In the genomic region with DNA sequence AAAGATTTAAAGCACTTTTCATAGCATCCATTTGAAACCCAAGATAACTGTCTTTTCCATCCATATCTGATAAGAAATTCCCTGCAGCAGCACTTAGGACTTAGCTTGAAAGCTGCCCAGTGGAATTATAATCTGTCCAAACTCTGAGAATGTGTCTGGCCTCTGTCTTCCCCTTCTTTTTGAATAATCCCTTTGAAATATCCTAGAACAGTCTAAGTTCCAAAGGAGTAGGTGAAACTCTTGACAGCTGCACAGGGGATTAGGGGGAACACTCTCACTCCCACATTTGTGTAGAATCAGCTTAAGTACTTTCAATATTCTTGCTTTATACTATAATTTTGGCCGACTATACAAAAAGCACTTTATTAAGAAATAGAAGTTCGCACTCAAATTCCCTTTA, we compare ENCODE assay signal across 20 cellular contexts.
A peak's percentile ranks its signal among the peaks of the same experiment; 100 is the strongest.
DNase-seq lines count a peak whose midpoint lies in the region; ATAC-seq and TF ChIP-seq lines count a peak whose summit lies in the region.
"Had no signal": no experiment of that assay in that cellular context is flagged by ENCODE, and none has a peak within 500 bp of the region (broad histone marks: within the 10 kb centered on the region; RNA-seq: fewer than 3 reads in every experiment).

No MANE protein-coding gene starts in this region.

- H3K4me3 ChIP-seq in retinal pigment epithelial cell (ENCODE audit: low read length), result no peak overlapping the region
- H3K4me3 ChIP-seq in tibial artery, result no peak overlapping the region
- H3K4me3 ChIP-seq: A549; BLaER1 treated with 17β-estradiol and CSF1 and Interleukin-3, amounts not matched to agents 10 nM and 100 nM; HAP-1 had no signal

- peaks cover 0 to 9% (median 0%) of the 10 kb centered on the region in 3 donors for H3K9me3 ChIP-seq in tibial artery
- H3K9me3 ChIP-seq: A549, BE2C had no signal

- H3K4me1 ChIP-seq in tibial artery, result no peaks in the 10 kb centered on the region
- H3K4me1 ChIP-seq: A549; BE2C; BLaER1 treated with 17β-estradiol and CSF1 and Interleukin-3, amounts not matched to agents 10 nM and 100 nM; HAP-1 had no signal

- intact Hi-C loops in tibial artery (cut with DNase I; ENCODE audit: low total_unique reads), result no loop called here

- no peak for TF ChIP-seq CTCF in retinal pigment epithelial cell (conservative IDR thresholded peaks at IDR 0.05; ENCODE audit: low read depth, low read length)
- no peak for TF ChIP-seq CTCF in tibial artery (IDR thresholded peaks at IDR 0.05)

- no peak overlapping the region for H3K27ac ChIP-seq in tibial artery
- H3K27ac ChIP-seq: A549; BLaER1 treated with 17β-estradiol and CSF1 and Interleukin-3, amounts not matched to agents 10 nM and 100 nM had no signal

- no peaks in the 10 kb centered on the region for H3K27me3 ChIP-seq in tibial artery
- H3K27me3 ChIP-seq: BE2C; BLaER1 treated with 17β-estradiol and CSF1 and Interleukin-3, amounts not matched to agents 10 nM and 100 nM had no signal

- ATAC-seq in GM21737 (IDR thresholded peaks at IDR 0.05; ENCODE audit: unreplicated experiment), result no peak
- ATAC-seq: A549 had no signal

- H3K36me3 ChIP-seq in tibial artery, result no peaks in the 10 kb centered on the region
- H3K36me3 ChIP-seq: BE2C; BLaER1 treated with 17β-estradiol and CSF1 and Interleukin-3, amounts not matched to agents 10 nM and 100 nM; HAP-1 had no signal

- DNase-seq in LHCN-M2 (ENCODE audit: low read depth) (peak; percentile 22), NCI-H82 (lab: John Stamatoyannopoulos, UW) (peak; percentile 73), amniotic epithelial cell (ENCODE audit: low read depth) (peak; percentile 69), retinal pigment epithelial cell (ENCODE audit: low read depth) (peak; percentile 91), tibial artery (no peak)
- no peak for DNase-seq in stimulated activated CD4-positive, alpha-beta T cell treated with anti-CD3 and anti-CD28 coated beads, Interleukin-1b, Interleukin-23, amount 100 ng/mL, for 48 hours
- DNase-seq: 8988T; ACHN; AML-193; BE2C; CD4-positive, alpha-beta T cell; CD8-positive, alpha-beta memory T cell; DMS79 treated with DMSO at 0.1 percent for 48 hours; GF-D8; GOT3; HFFc6 had no signal

Comparison
In these comparisons a context has a peak if more than half of its experiments do, and no peak if none do; other contexts are left out.
1. DNase-seq: peak in LHCN-M2 (single experiment), NCI-H82 (single experiment), amniotic epithelial cell (single experiment) and retinal pigment epithelial cell (single experiment); none in tibial artery (0 of 2) and stimulated activated CD4-positive, alpha-beta T cell treated with anti-CD3 and anti-CD28 coated beads, Interleukin-1b, Interleukin-23, amount 100 ng/mL, for 48 hours (single experiment).